Comparison of ENCODE assay signal across 12 cellular contexts in genomic region chr1:201775380-201775779, GRCh38.
"Had no signal": no experiment of that assay in that cellular context is flagged by ENCODE, and none has a peak within 500 bp of the region (broad histone marks: within the 10 kb centered on the region; RNA-seq: fewer than 3 reads in every experiment).

No MANE protein-coding gene starts in this region.

- H3K4me3 ChIP-seq: colonic mucosa, gastroesophageal sphincter, hepatocyte had no signal

- H2AFZ ChIP-seq: hepatocyte had no signal

- H3K9me3 ChIP-seq: colonic mucosa had no signal

- DNase-seq: activated naive CD4-positive, alpha-beta T cell treated with anti-CD3 and anti-CD28 coated beads, Interleukin-2, amount 50 U/mL, for 16 hours; amniotic stem cell; colonic mucosa; effector CD4-positive, alpha-beta T cell; left cardiac atrium; stimulated activated CD4-positive, alpha-beta T cell treated with anti-CD3 and anti-CD28 coated beads, Interleukin-4, amount 100 ng/mL, for 1 hour; stimulated activated CD8-positive, alpha-beta memory T cell treated with anti-CD3 and anti-CD28 coated beads, Interleukin-4, amount 100 ng/mL, for 48 hours; stimulated activated naive CD8-positive, alpha-beta T cell treated with anti-CD3 and anti-CD28 coated beads, Interleukin-15, amount 100 ng/mL, for 72 hours; trophoblast cell had no signal

- H3K36me3 ChIP-seq: colonic mucosa had no signal

- H3K27ac ChIP-seq: colonic mucosa, gastroesophageal sphincter, hepatocyte had no signal

- H3K4me1 ChIP-seq: colonic mucosa had no signal

- ATAC-seq: gastroesophageal sphincter; natural killer cell treated with Interleukin-12 subunit alpha and Interleukin-12 subunit beta and Interleukin-15 and Interleukin-18, amount 100 ng/mL, for 72 hours; stimulated activated naive CD8-positive, alpha-beta T cell treated with anti-CD3 and anti-CD28 coated beads, Interleukin-15, amount 100 ng/mL, for 72 hours had no signal

- H3K4me2 ChIP-seq: hepatocyte had no signal

- H3K27me3 ChIP-seq: colonic mucosa, gastroesophageal sphincter, hepatocyte had no signal
